ENCODE assay signal across 22 cellular contexts in the genomic region with DNA sequence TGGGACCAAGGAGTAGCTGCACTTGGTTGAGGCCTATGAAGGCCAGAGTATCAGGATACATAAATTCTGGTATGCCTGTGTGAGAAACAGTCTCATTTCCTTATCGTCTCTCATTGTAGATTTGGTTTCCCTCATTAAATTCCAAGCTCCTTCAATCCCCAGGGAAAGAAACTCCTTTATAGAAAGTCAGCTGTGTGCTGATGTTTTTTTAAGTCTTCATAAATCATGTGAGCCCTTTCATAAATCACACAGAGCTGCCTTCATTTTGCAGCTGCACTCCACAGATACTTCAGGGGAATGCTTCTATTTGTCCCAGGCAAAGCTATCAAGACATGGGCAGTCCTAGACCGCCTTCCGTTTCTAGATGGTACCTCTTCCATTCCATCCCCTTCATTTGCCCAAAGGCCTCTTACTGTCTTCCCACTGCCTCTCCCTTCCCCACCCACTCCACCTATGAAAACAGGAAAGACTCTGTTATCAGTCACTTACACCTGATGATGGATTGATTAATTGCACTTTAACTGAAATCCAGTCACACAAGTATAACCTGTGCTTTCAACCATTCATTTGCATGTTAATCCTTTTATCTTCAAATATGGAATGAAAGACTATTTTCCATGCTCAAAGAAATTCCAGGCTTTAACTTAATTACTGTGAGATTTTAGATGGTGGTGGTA.
DNase-seq lines count a peak whose midpoint lies in the region; ATAC-seq and TF ChIP-seq lines count a peak whose summit lies in the region.
"Had no signal": no experiment of that assay in that cellular context is flagged by ENCODE, and none has a peak within 500 bp of the region (broad histone marks: within the 10 kb centered on the region; RNA-seq: fewer than 3 reads in every experiment).

No MANE protein-coding gene starts in this region.

- no peaks in the 10 kb centered on the region for H3K36me3 Mint-ChIP-seq in chondrocyte (ENCODE audit: low read depth)

- H3K4me3 Mint-ChIP-seq in chondrocyte (ENCODE audit: unreplicated experiment) = no peak overlapping the region
- H3K4me3 Mint-ChIP-seq: CD4-positive, alpha-beta T cell; HFFc6 had no signal

- no peak for TF ChIP-seq CTCF in HEK293 (tag by site-specific recombination; IDR thresholded peaks at IDR 0.05)
- no peak for TF ChIP-seq CTCF in chondrocyte (IDR thresholded peaks at IDR 0.05)

- H3K4me3 ChIP-seq in HEK293 (ENCODE audit: low read depth, low read length) = no peak overlapping the region
- H3K4me3 ChIP-seq: BLaER1 had no signal

- DNase-seq in chondrocyte (ENCODE audit: low spot score) = no peak
- peak; percentile 45 for DNase-seq in left kidney (ENCODE audit: low read depth, low spot score)
- DNase-seq in cerebellum (ENCODE audit: low spot score) = no peak
- DNase-seq in HPDE6-E6E7 (ENCODE audit: extremely low spot score) = no peak
- no peak for DNase-seq in NCI-H1930 (lab: John Stamatoyannopoulos, UW)
- DNase-seq: CD4-positive, alpha-beta T cell; HFFc6; NCI-H1105 treated with DMSO at 0.1 percent for 48 hours; NCI-H2081; NCI-H2171; NCI-H345; NCI-H524; NCI-H774; NK-92 treated with Interleukin-12 subunit alpha and Interleukin-12 subunit beta, amount 100 ng/mL, for 24 hours; SIG-M5 had no signal

- no peak overlapping the region for H3K27ac ChIP-seq in HEK293 (ENCODE audit: extremely low read depth, low read depth, low read length)
- H3K27ac ChIP-seq: BLaER1, HL-60, KMS-11 had no signal

- POLR2A ChIA-PET in HEK293 (lab: Yijun Ruan, JAX) = no interaction called here

- CTCF ChIA-PET in HEK293 (lab: Yijun Ruan, JAX) = no interaction called here

- H3K27me3 Mint-ChIP-seq in chondrocyte (ENCODE audit: low read depth) = no peaks in the 10 kb centered on the region

- H3K4me1 Mint-ChIP-seq in chondrocyte (ENCODE audit: low read depth) = peaks cover 24% of the 10 kb centered on the region

- H3K4me1 ChIP-seq in HEK293 (ENCODE audit: control insufficient read depth, insufficient read depth, low read length) = peaks cover 5% of the 10 kb centered on the region
- H3K4me1 ChIP-seq: BLaER1 had no signal

- no peak for ATAC-seq in GM18873 (IDR thresholded peaks at IDR 0.05; ENCODE audit: low FRiP score, unreplicated experiment)
- ATAC-seq: Panc1, SK-N-SH treated with all-trans-retinoic acid at 6 μM for 48 hours had no signal

- no peaks in the 10 kb centered on the region for H3K9me3 ChIP-seq in HEK293 (ENCODE audit: control insufficient read depth, insufficient read depth, low read depth, low read length)
- H3K9me3 ChIP-seq: BLaER1 had no signal

- no peaks in the 10 kb centered on the region for H3K9me3 Mint-ChIP-seq in chondrocyte (ENCODE audit: low read depth)
- H3K9me3 Mint-ChIP-seq: CD4-positive, alpha-beta T cell; HFFc6 had no signal

- peak overlapping the region; percentile 28 for H3K27ac Mint-ChIP-seq in chondrocyte (ENCODE audit: unreplicated experiment)
- H3K27ac Mint-ChIP-seq: CD4-positive, alpha-beta T cell; HFFc6 had no signal

- no peaks in the 10 kb centered on the region for H3K36me3 ChIP-seq in HEK293 (ENCODE audit: control insufficient read depth in 2 of 2, insufficient read depth in 1 of 2, low read length in 2 of 2)
- H3K36me3 ChIP-seq: BLaER1 had no signal

TF ChIP-seq in HEK293, 187 proteins besides CTCF, POLR2A, EP300 and RAD21 (continues in another document):
- TF ChIP-seq KLF1 (tag by site-specific recombination; IDR thresholded peaks at IDR 0.05) (0 out of 2 replicates have a peak, but pooled peaks have one; percentile 17), MEIS1 (CRISPR knock-in tag; IDR thresholded peaks at IDR 0.05; ENCODE audit: borderline replicate concordance) (no peak), ZNF138 (tag by site-specific recombination; IDR thresholded peaks at IDR 0.05; ENCODE audit: borderline replicate concordance) (no peak), ZFHX2 (tag by site-specific recombination; conservative IDR thresholded peaks at IDR 0.05) (peak; percentile 34), GLIS1 (tag by site-specific recombination; IDR thresholded peaks at IDR 0.05) (no peak), OVOL3 (tag by site-specific recombination; IDR thresholded peaks at IDR 0.05) (no peak), ZNF169 (tag by site-specific recombination; IDR thresholded peaks at IDR 0.05) (no peak), YY1 (tag by site-specific recombination; IDR thresholded peaks at IDR 0.05) (no peak), ZNF433 (tag by site-specific recombination; IDR thresholded peaks at IDR 0.05; ENCODE audit: low read depth) (no peak), ZNF585B (tag by site-specific recombination; IDR thresholded peaks at IDR 0.05) (no peak), ZSCAN23 (tag by site-specific recombination; IDR thresholded peaks at IDR 0.05) (no peak), ZNF121 (tag by site-specific recombination; IDR thresholded peaks at IDR 0.05) (no peak)
- TF ChIP-seq, protein P1, sequence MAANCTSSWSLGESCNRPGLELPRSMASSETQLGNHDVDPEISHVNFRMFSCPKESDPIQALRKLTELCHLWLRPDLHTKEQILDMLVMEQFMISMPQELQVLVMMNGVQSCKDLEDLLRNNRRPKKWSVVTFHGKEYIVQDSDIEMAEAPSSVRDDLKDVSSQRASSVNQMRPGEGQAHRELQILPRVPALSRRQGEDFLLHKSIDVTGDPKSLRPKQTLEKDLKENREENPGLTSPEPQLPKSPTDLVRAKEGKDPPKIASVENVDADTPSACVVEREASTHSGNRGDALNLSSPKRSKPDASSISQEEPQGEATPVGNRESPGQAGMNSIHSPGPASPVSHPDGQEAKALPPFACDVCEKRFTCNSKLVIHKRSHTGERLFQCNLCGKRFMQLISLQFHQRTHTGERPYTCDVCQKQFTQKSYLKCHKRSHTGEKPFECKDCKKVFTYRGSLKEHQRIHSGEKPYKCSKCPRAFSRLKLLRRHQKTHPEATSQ (tag by site-specific recombination; IDR thresholded peaks at IDR 0.05) = no peak
- TF ChIP-seq, protein P2, sequence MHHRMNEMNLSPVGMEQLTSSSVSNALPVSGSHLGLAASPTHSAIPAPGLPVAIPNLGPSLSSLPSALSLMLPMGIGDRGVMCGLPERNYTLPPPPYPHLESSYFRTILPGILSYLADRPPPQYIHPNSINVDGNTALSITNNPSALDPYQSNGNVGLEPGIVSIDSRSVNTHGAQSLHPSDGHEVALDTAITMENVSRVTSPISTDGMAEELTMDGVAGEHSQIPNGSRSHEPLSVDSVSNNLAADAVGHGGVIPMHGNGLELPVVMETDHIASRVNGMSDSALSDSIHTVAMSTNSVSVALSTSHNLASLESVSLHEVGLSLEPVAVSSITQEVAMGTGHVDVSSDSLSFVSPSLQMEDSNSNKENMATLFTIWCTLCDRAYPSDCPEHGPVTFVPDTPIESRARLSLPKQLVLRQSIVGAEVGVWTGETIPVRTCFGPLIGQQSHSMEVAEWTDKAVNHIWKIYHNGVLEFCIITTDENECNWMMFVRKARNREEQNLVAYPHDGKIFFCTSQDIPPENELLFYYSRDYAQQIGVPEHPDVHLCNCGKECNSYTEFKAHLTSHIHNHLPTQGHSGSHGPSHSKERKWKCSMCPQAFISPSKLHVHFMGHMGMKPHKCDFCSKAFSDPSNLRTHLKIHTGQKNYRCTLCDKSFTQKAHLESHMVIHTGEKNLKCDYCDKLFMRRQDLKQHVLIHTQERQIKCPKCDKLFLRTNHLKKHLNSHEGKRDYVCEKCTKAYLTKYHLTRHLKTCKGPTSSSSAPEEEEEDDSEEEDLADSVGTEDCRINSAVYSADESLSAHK (tag by site-specific recombination; IDR thresholded peaks at IDR 0.05) = peak; percentile 52; the same call in 1 of the 2 replicates
- TF ChIP-seq, protein P3, sequence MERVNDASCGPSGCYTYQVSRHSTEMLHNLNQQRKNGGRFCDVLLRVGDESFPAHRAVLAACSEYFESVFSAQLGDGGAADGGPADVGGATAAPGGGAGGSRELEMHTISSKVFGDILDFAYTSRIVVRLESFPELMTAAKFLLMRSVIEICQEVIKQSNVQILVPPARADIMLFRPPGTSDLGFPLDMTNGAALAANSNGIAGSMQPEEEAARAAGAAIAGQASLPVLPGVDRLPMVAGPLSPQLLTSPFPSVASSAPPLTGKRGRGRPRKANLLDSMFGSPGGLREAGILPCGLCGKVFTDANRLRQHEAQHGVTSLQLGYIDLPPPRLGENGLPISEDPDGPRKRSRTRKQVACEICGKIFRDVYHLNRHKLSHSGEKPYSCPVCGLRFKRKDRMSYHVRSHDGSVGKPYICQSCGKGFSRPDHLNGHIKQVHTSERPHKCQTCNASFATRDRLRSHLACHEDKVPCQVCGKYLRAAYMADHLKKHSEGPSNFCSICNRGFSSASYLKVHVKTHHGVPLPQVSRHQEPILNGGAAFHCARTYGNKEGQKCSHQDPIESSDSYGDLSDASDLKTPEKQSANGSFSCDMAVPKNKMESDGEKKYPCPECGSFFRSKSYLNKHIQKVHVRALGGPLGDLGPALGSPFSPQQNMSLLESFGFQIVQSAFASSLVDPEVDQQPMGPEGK (tag by site-specific recombination; IDR thresholded peaks at IDR 0.05) = no peak
- TF ChIP-seq, protein P4, sequence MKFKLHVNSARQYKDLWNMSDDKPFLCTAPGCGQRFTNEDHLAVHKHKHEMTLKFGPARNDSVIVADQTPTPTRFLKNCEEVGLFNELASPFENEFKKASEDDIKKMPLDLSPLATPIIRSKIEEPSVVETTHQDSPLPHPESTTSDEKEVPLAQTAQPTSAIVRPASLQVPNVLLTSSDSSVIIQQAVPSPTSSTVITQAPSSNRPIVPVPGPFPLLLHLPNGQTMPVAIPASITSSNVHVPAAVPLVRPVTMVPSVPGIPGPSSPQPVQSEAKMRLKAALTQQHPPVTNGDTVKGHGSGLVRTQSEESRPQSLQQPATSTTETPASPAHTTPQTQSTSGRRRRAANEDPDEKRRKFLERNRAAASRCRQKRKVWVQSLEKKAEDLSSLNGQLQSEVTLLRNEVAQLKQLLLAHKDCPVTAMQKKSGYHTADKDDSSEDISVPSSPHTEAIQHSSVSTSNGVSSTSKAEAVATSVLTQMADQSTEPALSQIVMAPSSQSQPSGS (tag by site-specific recombination; IDR thresholded peaks at IDR 0.05; ENCODE audit: low read depth) = no peak
- TF ChIP-seq, protein P5, sequence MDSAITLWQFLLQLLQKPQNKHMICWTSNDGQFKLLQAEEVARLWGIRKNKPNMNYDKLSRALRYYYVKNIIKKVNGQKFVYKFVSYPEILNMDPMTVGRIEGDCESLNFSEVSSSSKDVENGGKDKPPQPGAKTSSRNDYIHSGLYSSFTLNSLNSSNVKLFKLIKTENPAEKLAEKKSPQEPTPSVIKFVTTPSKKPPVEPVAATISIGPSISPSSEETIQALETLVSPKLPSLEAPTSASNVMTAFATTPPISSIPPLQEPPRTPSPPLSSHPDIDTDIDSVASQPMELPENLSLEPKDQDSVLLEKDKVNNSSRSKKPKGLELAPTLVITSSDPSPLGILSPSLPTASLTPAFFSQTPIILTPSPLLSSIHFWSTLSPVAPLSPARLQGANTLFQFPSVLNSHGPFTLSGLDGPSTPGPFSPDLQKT (IDR thresholded peaks at IDR 0.05; ENCODE audit: borderline replicate concordance, low read depth, low read length) = no peak
